Comparison of ENCODE assay signal across 29 cellular contexts in the genomic region with DNA sequence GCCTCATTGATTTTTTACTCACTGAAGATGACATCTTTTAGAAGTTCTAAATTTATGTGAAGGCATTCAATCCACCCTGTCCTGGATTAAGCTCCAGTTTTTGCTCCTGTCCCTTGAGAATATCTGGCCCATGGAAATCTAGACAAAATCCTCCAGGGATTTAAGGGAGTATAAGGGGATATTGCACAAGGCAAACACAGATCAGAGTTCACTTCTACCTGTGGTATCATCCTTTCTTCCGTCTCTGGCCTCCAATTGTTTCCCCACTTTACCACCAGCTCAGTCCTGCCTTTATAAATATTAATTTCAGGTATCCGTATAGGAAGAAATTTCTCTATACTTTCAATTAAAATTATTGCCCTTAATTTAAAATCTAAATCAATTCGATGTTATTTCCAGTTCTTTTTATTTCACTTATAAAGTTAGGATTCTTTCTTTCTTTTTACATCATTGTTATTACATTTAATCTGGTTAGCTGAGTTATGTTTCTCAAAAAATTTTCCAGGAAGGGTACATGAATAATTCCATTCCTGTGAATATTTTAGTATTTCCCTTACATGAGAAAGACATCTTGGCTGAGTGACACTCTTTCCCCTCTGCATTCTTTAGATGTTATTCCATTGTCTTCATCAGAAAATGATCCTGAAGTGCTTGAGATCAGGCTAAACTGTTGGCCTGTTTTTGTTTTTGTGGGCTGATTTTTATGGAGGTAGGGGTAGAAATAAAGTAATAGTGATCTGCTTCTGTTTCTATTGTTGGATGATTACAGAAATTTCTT.
DNase-seq lines count a peak whose midpoint lies in the region; ATAC-seq and TF ChIP-seq lines count a peak whose summit lies in the region.
"Had no signal": no experiment of that assay in that cellular context is flagged by ENCODE, and none has a peak within 500 bp of the region (broad histone marks: within the 10 kb centered on the region; RNA-seq: fewer than 3 reads in every experiment).

No MANE protein-coding gene starts in this region.

- H3K4me1 Mint-ChIP-seq in Calu3 (ENCODE audit: low read depth, unreplicated experiment) (peaks cover 12% of the 10 kb centered on the region), osteocyte (ENCODE audit: unreplicated experiment) (peaks cover 41% of the 10 kb centered on the region)

- intact Hi-C loops in Calu3 (cut with micrococcal nuclease; ENCODE audit: unreplicated experiment), result no loop called here

- H3K9me3 Mint-ChIP-seq in Calu3 (ENCODE audit: low read depth, unreplicated experiment) (peaks cover 5% of the 10 kb centered on the region), osteocyte (ENCODE audit: unreplicated experiment) (peaks cover 25% of the 10 kb centered on the region)

- H3K4me3 ChIP-seq in MG63, result no peak overlapping the region
- H3K4me3 ChIP-seq: SK-N-MC, vagina had no signal

- H3K36me3 ChIP-seq in MG63, result no peaks in the 10 kb centered on the region; the same call in 1 of the 2 replicates
- H3K36me3 ChIP-seq: vagina had no signal

- TF ChIP-seq CTCF in Calu3 (IDR thresholded peaks at IDR 0.05; ENCODE audit: unreplicated experiment) (no peak), osteocyte (IDR thresholded peaks at IDR 0.05) (no peak)

- CTCF ChIA-PET in Calu3 (lab: Charles Lee), result no interaction called here

- BruUV-seq in Calu3 (replicated peaks; lab: Mats Ljungman, UMichigan), result no TSS peak

- no peak for DNase-seq in Calu3
- DNase-seq in HS-27A (ENCODE audit: low read depth), result peak; percentile 43
- DNase-seq in dedifferentiated amniotic fluid mesenchymal stem cell (ENCODE audit: extremely low spot score), result peak; percentile 69
- no peak for DNase-seq in osteocyte (ENCODE audit: extremely low spot score, unreplicated experiment)
- DNase-seq in NCI-H69 (lab: John Stamatoyannopoulos, UW), result no peak
- DNase-seq in MG63, result no peak
- DNase-seq in DMS 273 treated with DMSO at 0.1 percent for 48 hours (lab: John Stamatoyannopoulos, UW), result no peak
- DNase-seq: activated naive CD4-positive, alpha-beta T cell; activated T-cell treated with anti-CD3 and anti-CD28 coated beads, Interleukin-2, amount 50 U/mL, for 4 hours; caudate nucleus; foreskin keratinocyte; GOT3; hippocampal formation; immature natural killer cell; left ventricle myocardium superior; natural killer cell; NCI-H1092; NCI-H187; NCI-H2171 treated with DMSO at 0.1 percent for 48 hours; NCI-H526 treated with DMSO at 0.1 percent for 48 hours; retina; stimulated activated CD4-positive, alpha-beta T cell treated with anti-CD3 and anti-CD28 coated beads, Interleukin-12 subunit alpha, Interleukin-12 subunit beta, amount 100 ng/mL, for 4 hours; stimulated activated CD4-positive, alpha-beta T cell treated with anti-CD3 and anti-CD28 coated beads, Interleukin-4, amount 100 ng/mL, for 4 hours; stimulated activated naive CD8-positive, alpha-beta T cell treated with anti-CD3 and anti-CD28 coated beads, Interleukin-15, Interleukin-2, amounts not matched to agents 100 U/mL and 50 U/mL, for 24 hours; T-helper 17 cell had no signal

- H3K4me3 Mint-ChIP-seq in Calu3 (ENCODE audit: low read depth, unreplicated experiment) (no peak overlapping the region), osteocyte (ENCODE audit: unreplicated experiment) (no peak overlapping the region)
- H3K4me3 Mint-ChIP-seq: activated T-cell treated with anti-CD3 and anti-CD28 coated beads, Interleukin-2, amount 50 U/mL, for 4 hours; CD14-positive monocyte; immature natural killer cell; natural killer cell; T-helper 17 cell had no signal

- H3K27me3 ChIP-seq in MG63, result no peaks in the 10 kb centered on the region
- H3K27me3 ChIP-seq: foreskin keratinocyte, vagina had no signal

- peaks cover 30% of the 10 kb centered on the region for H3K9me3 ChIP-seq in MG63

- H3K36me3 Mint-ChIP-seq in Calu3 (ENCODE audit: insufficient read depth, unreplicated experiment), result no peaks in the 10 kb centered on the region
- peaks cover 15% of the 10 kb centered on the region for H3K36me3 Mint-ChIP-seq in osteocyte (ENCODE audit: unreplicated experiment)

- H3K27me3 Mint-ChIP-seq in Calu3 (ENCODE audit: unreplicated experiment) (no peaks in the 10 kb centered on the region), osteocyte (ENCODE audit: unreplicated experiment) (no peaks in the 10 kb centered on the region)
- H3K27me3 Mint-ChIP-seq: T-helper 17 cell had no signal

- H3K27ac Mint-ChIP-seq in Calu3 (ENCODE audit: unreplicated experiment) (peak overlapping the region; percentile 24), osteocyte (ENCODE audit: unreplicated experiment) (peak overlapping the region; percentile 80)
- H3K27ac Mint-ChIP-seq: CD14-positive monocyte, immature natural killer cell, natural killer cell, T-helper 17 cell had no signal

- ATAC-seq in GM18873 (IDR thresholded peaks at IDR 0.05; ENCODE audit: low FRiP score, unreplicated experiment), result no peak
- ATAC-seq: activated T-cell treated with anti-CD3 and anti-CD28 coated beads, Interleukin-2, amount 50 U/mL, for 4 hours; foreskin keratinocyte; left ventricle myocardium superior; natural killer cell; stimulated activated naive CD8-positive, alpha-beta T cell treated with anti-CD3 and anti-CD28 coated beads, Interleukin-15, Interleukin-2, amounts not matched to agents 100 U/mL and 50 U/mL, for 24 hours; T-helper 17 cell had no signal

Comparison
In these comparisons a context has a peak if more than half of its experiments do, and no peak if none do; other contexts are left out.
1. DNase-seq: peak in HS-27A (single experiment) and dedifferentiated amniotic fluid mesenchymal stem cell (single experiment); none in Calu3 (single experiment), osteocyte (single experiment), NCI-H69 (single experiment), MG63 (single experiment) and DMS 273 treated with DMSO at 0.1 percent for 48 hours (single experiment).